Comparison of ENCODE assay signal across 8 cellular contexts in the genomic region with DNA sequence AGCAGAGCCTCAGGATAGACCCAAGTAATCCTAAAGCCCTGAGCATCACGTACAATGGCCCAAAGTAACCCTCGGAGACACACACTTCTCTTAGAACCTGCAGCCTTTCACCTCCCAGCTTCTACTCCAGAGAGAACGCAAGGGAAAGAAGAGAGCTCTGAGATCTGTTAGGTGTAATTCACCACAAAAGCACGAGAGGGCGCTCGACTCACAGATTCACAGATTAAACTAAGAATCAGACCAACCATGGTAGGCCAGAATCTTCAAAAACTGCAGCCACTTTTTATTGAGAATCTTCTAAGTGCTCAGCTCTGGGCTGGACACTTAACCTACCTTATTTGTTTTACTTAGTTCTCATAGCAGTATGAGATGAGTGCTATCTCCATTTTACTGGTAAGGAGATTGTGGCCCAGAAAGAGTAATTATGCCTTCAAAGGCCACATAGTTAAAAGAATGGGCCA. TPM values are rescaled to one million over a fixed set of nuclear protein-coding genes. Genes with fewer than 3 reads are reported as not detected.
A peak's percentile ranks its signal among the peaks of the same experiment; 100 is the strongest.
DNase-seq lines count a peak whose midpoint lies in the region; ATAC-seq and TF ChIP-seq lines count a peak whose summit lies in the region.

No MANE protein-coding gene starts in this region.

- ATAC-seq in GM19372 (IDR thresholded peaks at IDR 0.05; ENCODE audit: low read depth, unreplicated experiment) = peak; percentile 40

- H3K36me3 Mint-ChIP-seq in neural crest cell (ENCODE audit: low read depth) = no peaks in the 10 kb centered on the region
- peaks cover 21% of the 10 kb centered on the region for H3K36me3 Mint-ChIP-seq in stimulated activated naive CD8-positive, alpha-beta T cell treated with anti-CD3 and anti-CD28 coated beads, Interleukin-15, Interleukin-2, amounts not matched to agents 100 ng/mL and 50 ng/mL, for 24 hours (ENCODE audit: low read depth)

- H3K4me1 Mint-ChIP-seq in neural crest cell = peaks cover 33% of the 10 kb centered on the region
- H3K4me1 Mint-ChIP-seq in stimulated activated naive CD8-positive, alpha-beta T cell treated with anti-CD3 and anti-CD28 coated beads, Interleukin-15, Interleukin-2, amounts not matched to agents 100 ng/mL and 50 ng/mL, for 24 hours (ENCODE audit: low read depth) = peaks cover 28% of the 10 kb centered on the region

- H3K9me3 Mint-ChIP-seq in neural crest cell = no peaks in the 10 kb centered on the region
- no peaks in the 10 kb centered on the region for H3K9me3 Mint-ChIP-seq in stimulated activated naive CD8-positive, alpha-beta T cell treated with anti-CD3 and anti-CD28 coated beads, Interleukin-15, Interleukin-2, amounts not matched to agents 100 ng/mL and 50 ng/mL, for 24 hours

- H3K4me3 ChIP-seq in fibroblast of villous mesenchyme (ENCODE audit: low read depth, low read length) = peak overlapping the region; percentile 91

- no peaks in the 10 kb centered on the region for H3K27me3 Mint-ChIP-seq in neural crest cell (ENCODE audit: low read depth)
- H3K27me3 Mint-ChIP-seq in stimulated activated naive CD8-positive, alpha-beta T cell treated with anti-CD3 and anti-CD28 coated beads, Interleukin-15, Interleukin-2, amounts not matched to agents 100 ng/mL and 50 ng/mL, for 24 hours = no peaks in the 10 kb centered on the region

- TF ChIP-seq CTCF in fibroblast of villous mesenchyme (IDR thresholded peaks at IDR 0.05; ENCODE audit: insufficient read depth, low read depth, low read length) (peak; percentile 81), neural crest cell (conservative IDR thresholded peaks at IDR 0.05) (peak; percentile 93)

- peak overlapping the region; percentile 83 for H3K27ac Mint-ChIP-seq in neural crest cell (ENCODE audit: unreplicated experiment)
- H3K27ac Mint-ChIP-seq in stimulated activated naive CD8-positive, alpha-beta T cell treated with anti-CD3 and anti-CD28 coated beads, Interleukin-15, Interleukin-2, amounts not matched to agents 100 ng/mL and 50 ng/mL, for 24 hours = peak overlapping the region; percentile 93

- DNase-seq in Ammon's horn (ENCODE audit: low spot score) (peak; percentile 93), M059J (ENCODE audit: low read depth) (peak; percentile 90), SHP77 (lab: John Stamatoyannopoulos, UW) (peak; percentile 80 to 85), fibroblast of villous mesenchyme (ENCODE audit: low read depth) (peak; percentile 92), neural crest cell (ENCODE audit: low read depth, low spot score) (peak; percentile 98)
- DNase-seq in activated effector memory CD4-positive, alpha-beta T cell treated with Interleukin-2 at 50 U/mL for 16 hours = peak; percentile 76

- H3K4me3 Mint-ChIP-seq in neural crest cell = peak overlapping the region; percentile 95
- H3K4me3 Mint-ChIP-seq in stimulated activated naive CD8-positive, alpha-beta T cell treated with anti-CD3 and anti-CD28 coated beads, Interleukin-15, Interleukin-2, amounts not matched to agents 100 ng/mL and 50 ng/mL, for 24 hours = peak overlapping the region; percentile 97

RNA-seq across cellular contexts. Expression of a gene that starts 1.3 kb away (rescaled TPM):
- total RNA-seq in M059J (2014; rRNA removed; shearing (Covaris generic)) = 60.5 and 97.2 TPM in 2 replicates
- total RNA-seq in fibroblast of villous mesenchyme (51.9 and 64.3 TPM in 2 replicates), neural crest cell (119 and 124 TPM in 2 replicates)

RNA-seq across cellular contexts. Expression of a gene that starts 12.4 kb away (rescaled TPM):
- 0.20 TPM in 1 of 2 replicates, not detected in the other for total RNA-seq in M059J (2014; rRNA removed; shearing (Covaris generic))
- under 0.01 TPM in 1 of 2 replicates, not detected in the other for total RNA-seq in fibroblast of villous mesenchyme
- 4.2 and 6.1 TPM in 2 replicates for total RNA-seq in neural crest cell

RNA-seq across cellular contexts. Expression of a gene that starts 35.0 kb away (rescaled TPM):
- 7.6 and 15.8 TPM in 2 replicates for total RNA-seq in M059J (2014; rRNA removed; shearing (Covaris generic))
- total RNA-seq in fibroblast of villous mesenchyme = 29.8 and 30.3 TPM in 2 replicates
- total RNA-seq in neural crest cell = 57.4 and 59.7 TPM in 2 replicates

Comparison
In these comparisons a context has a peak if more than half of its experiments do, and no peak if none do; other contexts are left out.
1. Peak in every context shown above with its lines: DNase-seq, ATAC-seq and H3K4me3 ChIP-seq.